In the genomic region with DNA sequence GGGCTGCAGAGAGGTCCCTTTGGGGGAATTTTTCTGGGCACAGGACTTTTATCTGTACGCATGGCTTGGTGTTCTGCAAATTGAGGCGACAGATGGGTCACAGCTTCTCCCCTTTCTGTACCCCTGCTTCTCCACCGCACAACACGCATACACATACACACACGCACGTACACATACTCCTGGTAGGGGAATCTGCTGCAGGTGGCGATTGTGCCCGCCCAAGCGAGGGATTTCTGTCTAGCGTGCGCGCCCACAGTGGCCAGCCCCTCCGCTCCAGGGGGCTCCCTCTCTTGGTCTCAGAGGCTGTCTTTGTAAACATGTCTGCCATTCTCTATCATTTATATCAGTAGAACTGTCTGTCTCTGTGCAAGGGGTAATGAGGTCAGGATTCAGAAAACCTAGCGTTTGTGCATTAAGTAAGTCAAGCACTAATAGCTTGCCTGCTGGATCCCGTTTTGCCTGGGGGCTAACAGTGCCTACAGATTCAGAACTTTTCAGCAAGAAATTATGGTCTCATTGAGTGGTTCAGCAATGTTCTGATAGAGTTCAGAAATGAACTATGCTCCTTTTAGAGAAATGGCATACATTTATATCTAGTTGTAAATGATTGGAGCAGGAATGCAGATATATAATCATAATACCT, we compare ENCODE assay signal across 1 cellular context.
TF ChIP-seq lines count a peak whose summit lies in the region.

No MANE protein-coding gene starts in this region.

TF ChIP-seq in HCT116, 20 proteins besides CTCF, POLR2A, EP300 and RAD21 (continued from another document):
- TF ChIP-seq REST (IDR thresholded peaks at IDR 0.05; ENCODE audit: low read depth), result no peak
